Comparison of ENCODE assay signal across 20 cellular contexts in genomic region chr2:105181282-105181681, GRCh38.
A peak's percentile ranks its signal among the peaks of the same experiment; 100 is the strongest.
DNase-seq lines count a peak whose midpoint lies in the region; ATAC-seq and TF ChIP-seq lines count a peak whose summit lies in the region.
"Had no signal": no experiment of that assay in that cellular context is flagged by ENCODE, and none has a peak within 500 bp of the region (broad histone marks: within the 10 kb centered on the region; RNA-seq: fewer than 3 reads in every experiment).

No MANE protein-coding gene starts in this region.

- H3K36me3 ChIP-seq in IMR-90 (ENCODE audit: control insufficient read depth, insufficient read depth, low read length) = no peaks in the 10 kb centered on the region
- no peaks in the 10 kb centered on the region for H3K36me3 ChIP-seq in transverse colon
- no peaks in the 10 kb centered on the region for H3K36me3 ChIP-seq in brain microvascular endothelial cell (replicated peaks)

- H3K27ac ChIP-seq in IMR-90 (ENCODE audit: insufficient read depth, low read length) (no peak overlapping the region), transverse colon (peak overlapping the region; percentile 40 to 72 (median 70)), brain microvascular endothelial cell (no peak overlapping the region)
- H3K27ac ChIP-seq: A549 had no signal

- no peak overlapping the region for H3K4me2 ChIP-seq in IMR-90 (ENCODE audit: low read depth, low read length)
- H3K4me2 ChIP-seq: A549, SK-N-SH had no signal

- H3K9me3 ChIP-seq in IMR-90 (ENCODE audit: control insufficient read depth, insufficient read depth, low read length) (no peaks in the 10 kb centered on the region), transverse colon (no peaks in the 10 kb centered on the region)
- H3K9me3 ChIP-seq: A549, SK-N-SH had no signal

- H2BK120ac ChIP-seq in IMR-90 (ENCODE audit: low read depth, low read length) = no peak overlapping the region

- H3K4me1 Mint-ChIP-seq in T-cell = peaks cover 0 to 2% (median 0%) of the 10 kb centered on the region in 3 donors
- H3K4me1 Mint-ChIP-seq: CD4-positive, alpha-beta memory T cell had no signal

- H3K27me3 ChIP-seq in IMR-90 (ENCODE audit: control insufficient read depth, insufficient read depth, low read length) = peaks cover 20% of the 10 kb centered on the region
- H3K27me3 ChIP-seq in transverse colon = no peaks in the 10 kb centered on the region
- H3K27me3 ChIP-seq in brain microvascular endothelial cell (replicated peaks) = peaks cover 2% of the 10 kb centered on the region

- H2AK9ac ChIP-seq in IMR-90 (replicated peaks; ENCODE audit: low read depth, low read length, poor library complexity) = no peak overlapping the region

- in situ Hi-C loops in IMR-90 (cut with MboI; ENCODE audit: low sequenced_read_pairs) (no loop called here), transverse colon (cut with MboI; ENCODE audit: low pct_ligation_motif_present in 1 of 4, low pct_unique_long_range_greater_than_20kb in 1 of 4, low sequenced_read_pairs in 3 of 4) (no loop called here), brain microvascular endothelial cell (cut with HindIII; ENCODE audit: low pct_ligation_motif_present, low sequenced_read_pairs) (no loop called here)

- no peaks in the 10 kb centered on the region for H3K36me3 Mint-ChIP-seq in T-cell
- H3K36me3 Mint-ChIP-seq: CD4-positive, alpha-beta memory T cell had no signal

- no peak overlapping the region for H4K91ac ChIP-seq in IMR-90 (ENCODE audit: insufficient read depth, low read depth, low read length)

- no peak overlapping the region for H2BK20ac ChIP-seq in IMR-90 (ENCODE audit: low read depth, low read length)

- H2BK5ac ChIP-seq in IMR-90 (ENCODE audit: low read depth, low read length, poor library complexity, severe bottlenecking) = no peak overlapping the region

- TF ChIP-seq POLR2A in IMR-90 (IDR thresholded peaks at IDR 0.05; ENCODE audit: low read depth, low read length) (no peak), transverse colon (IDR thresholded peaks at IDR 0.05) (no peak)

- no peaks in the 10 kb centered on the region for H4K20me1 ChIP-seq in IMR-90 (ENCODE audit: insufficient read depth, low read length)

- WGBS in IMR-90 (ENCODE audit: extremely low coverage in 2 of 2, insufficient read length in 1 of 2), 2 experiments = 43% methylated on average over 2 of the region's 6 CpGs; no CpG with 5 or more reads in 1 of the 2 experiments
- whole genome bisulfite sequencing in transverse colon (ENCODE audit: low coverage in 1 of 2), 2 donors = 31 to 54% methylated on average over 5 to 6 of the region's 6 CpGs

- H3K4me3 Mint-ChIP-seq in T-cell = no peak overlapping the region

- dilution Hi-C loops in IMR-90 (cut with HindIII; ENCODE audit: low sequenced_read_pairs, unreplicated experiment) = no loop called here

- H3K4me3 ChIP-seq in IMR-90 (ENCODE audit: insufficient read depth, low read depth, low read length) = no peak overlapping the region
- no peak overlapping the region for H3K4me3 ChIP-seq in transverse colon
- no peak overlapping the region for H3K4me3 ChIP-seq in brain microvascular endothelial cell (ENCODE audit: low read depth, low read length)
- H3K4me3 ChIP-seq: A549 had no signal

- no peak overlapping the region for H4K8ac ChIP-seq in IMR-90 (ENCODE audit: low read depth in 2 of 2, low read length in 2 of 2)

- no TSS peak for BruUV-seq in IMR-90 (replicated peaks; lab: Mats Ljungman, UMichigan)

- no peak for TF ChIP-seq EP300 in transverse colon (IDR thresholded peaks at IDR 0.05; ENCODE audit: low read depth)

- H3K9me1 ChIP-seq in IMR-90 (ENCODE audit: insufficient read depth, low read length) = no peaks in the 10 kb centered on the region

- H2BK15ac ChIP-seq in IMR-90 (ENCODE audit: low read depth, low read length) = no peak overlapping the region

- no peak overlapping the region for H3K9ac ChIP-seq in IMR-90 (ENCODE audit: low read depth, low read length)
- H3K9ac ChIP-seq: SK-N-SH had no signal

- ATAC-seq in IMR-90 (ENCODE audit: low read depth) (no peak), T-cell (replicated peaks in 1 of 4) (no peak)
- ATAC-seq: A549 had no signal

- intact Hi-C loops in IMR-90 (cut with micrococcal nuclease) = no loop called here
- intact Hi-C loops in transverse colon (cut with DNase I; ENCODE audit: low total_unique reads) = no loop called here

- peaks cover 11 to 27% of the 10 kb centered on the region in 2 donors for H3K27me3 Mint-ChIP-seq in T-cell

- no peaks in the 10 kb centered on the region for H3K4me1 ChIP-seq in IMR-90 (ENCODE audit: control insufficient read depth, insufficient read depth, low read length)
- H3K4me1 ChIP-seq in transverse colon = peaks cover 0 to 29% (median 21%) of the 10 kb centered on the region in 4 donors

- H3K27ac Mint-ChIP-seq in T-cell = no peak overlapping the region
- H3K27ac Mint-ChIP-seq: CD4-positive, alpha-beta memory T cell had no signal

- TF ChIP-seq RAD21 in IMR-90 (IDR thresholded peaks at IDR 0.05; ENCODE audit: low read length) = no peak

- DNase-seq in IMR-90 (no peak), cerebellar cortex (ENCODE audit: low spot score) (peak; percentile 7), kidney tubule cell (ENCODE audit: low spot score) (peak; percentile 4), transverse colon (no peak), T-cell (no peak), brain microvascular endothelial cell (no peak), GDM1 (lab: John Stamatoyannopoulos, UW) (no peak)
- DNase-seq: AML-193; CD4-positive, alpha-beta memory T cell; COR-L47; EL; Karpas-422; NCI-H1105; NCI-H1436 treated with DMSO at 0.1 percent for 48 hours; NCI-H2171 treated with DMSO at 0.1 percent for 48 hours; NCI-H524 treated with DMSO at 0.1 percent for 48 hours; NCI-H774; SK-N-SH; SW 1271 had no signal

- H4K5ac ChIP-seq in IMR-90 (ENCODE audit: low read depth, low read length) = no peak overlapping the region

- TF ChIP-seq CTCF in IMR-90 (conservative IDR thresholded peaks at IDR 0.05; ENCODE audit: low read depth, low read length) (no peak), transverse colon (IDR thresholded peaks at IDR 0.05) (no peak), brain microvascular endothelial cell (IDR thresholded peaks at IDR 0.05; ENCODE audit: low read depth, low read length, missing control alignments) (no peak)

- CTCF ChIA-PET in IMR-90 (lab: Yijun Ruan, JAX) (no interaction called here), T-cell (lab: Charles Lee) (interaction anchor here in 1 of 2 donors (0.6 kb wide), 1 partner anchor 189 kb away, joined by 3 read pairs; no protein-coding TSS in a partner anchor)

- POLR2A ChIA-PET in IMR-90 (lab: Charles Lee; ENCODE audit: unreplicated experiment) (no interaction called here), T-cell (lab: Charles Lee) (no interaction called here)

- H3K9me3 Mint-ChIP-seq in T-cell = no peaks in the 10 kb centered on the region

- H3K4ac ChIP-seq in IMR-90 (ENCODE audit: low read depth, low read length) = no peak overlapping the region

- no peak overlapping the region for H3K23ac ChIP-seq in IMR-90 (ENCODE audit: low read depth, low read length)

- no peak overlapping the region for H3K56ac ChIP-seq in IMR-90 (ENCODE audit: extremely low read depth, insufficient read depth, low read length)

- H3K18ac ChIP-seq in IMR-90 (ENCODE audit: low read depth, low read length) = no peak overlapping the region

- H2AFZ ChIP-seq in IMR-90 (replicated peaks; ENCODE audit: low read length, poor library complexity) = peak overlapping the region; percentile 37

- H2AK5ac ChIP-seq in IMR-90 (ENCODE audit: low read depth, low read length) = no peak overlapping the region

- no peaks in the 10 kb centered on the region for H3K79me1 ChIP-seq in IMR-90 (ENCODE audit: low read depth in 1 of 2, low read length in 2 of 2)

- no peak overlapping the region for H3K14ac ChIP-seq in IMR-90 (replicated peaks; ENCODE audit: low read depth, low read length)

TF ChIP-seq in IMR-90, 13 proteins besides CTCF, POLR2A, EP300 and RAD21:
- TF ChIP-seq CHD1 (IDR thresholded peaks at IDR 0.05; ENCODE audit: low read depth, low read length) = no peak
- TF ChIP-seq USF2 (IDR thresholded peaks at IDR 0.05; ENCODE audit: low read depth, low read length) = no peak
- TF ChIP-seq FOS (IDR thresholded peaks at IDR 0.05; ENCODE audit: low read depth, low read length) = no peak
- TF ChIP-seq BHLHE40 (IDR thresholded peaks at IDR 0.05; ENCODE audit: low read depth, low read length) = no peak
- no peak for TF ChIP-seq CEBPB (IDR thresholded peaks at IDR 0.05; ENCODE audit: low read depth, low read length)
- TF ChIP-seq RCOR1 (IDR thresholded peaks at IDR 0.05; ENCODE audit: insufficient replicate concordance, low read length) = no peak
- TF ChIP-seq MAFK (IDR thresholded peaks at IDR 0.05; ENCODE audit: low read depth, low read length) = no peak
- no peak for TF ChIP-seq SMC3 (IDR thresholded peaks at IDR 0.05; ENCODE audit: low read depth, low read length)
- TF ChIP-seq ELK1 (IDR thresholded peaks at IDR 0.05; ENCODE audit: borderline replicate concordance, low read depth, low read length) = no peak
- TF ChIP-seq MAZ (IDR thresholded peaks at IDR 0.05; ENCODE audit: borderline replicate concordance, low read depth, low read length) = no peak
- TF ChIP-seq RFX5 (IDR thresholded peaks at IDR 0.05; ENCODE audit: low read depth, low read length) = no peak
- TF ChIP-seq MXI1 (IDR thresholded peaks at IDR 0.05; ENCODE audit: borderline replicate concordance, low read depth, low read length) = no peak
- TF ChIP-seq NFE2L2 (IDR thresholded peaks at IDR 0.05; ENCODE audit: low read depth, low read length) = no peak

Comparison
In these comparisons a context has a peak if more than half of its experiments do, and no peak if none do; other contexts are left out.
1. DNase-seq: peak in cerebellar cortex (single experiment) and kidney tubule cell (single experiment); none in IMR-90 (single experiment), transverse colon (single experiment), T-cell (0 of 34), brain microvascular endothelial cell (single experiment) and GDM1 (single experiment).
2. H3K27ac ChIP-seq: peak in transverse colon (4 of 4); none in IMR-90 (single experiment) and brain microvascular endothelial cell (single experiment).